1 cellular context compared by ENCODE assay signal in genomic region chr4:78534286-78534955, GRCh38.
TF ChIP-seq lines count a peak whose summit lies in the region.

No MANE protein-coding gene starts in this region.

TF ChIP-seq in WTC11, 78 proteins besides CTCF, POLR2A, EP300 and RAD21 (continued from another document):
- no peak for TF ChIP-seq ATF2 (CRISPR knock-in tag; IDR thresholded peaks at IDR 0.05; ENCODE audit: borderline replicate concordance, low read depth)
- no peak for TF ChIP-seq NFYB (CRISPR knock-in tag; conservative IDR thresholded peaks at IDR 0.05; ENCODE audit: low read depth)
- no peak for TF ChIP-seq E2F4 (CRISPR knock-in tag; IDR thresholded peaks at IDR 0.05; ENCODE audit: borderline replicate concordance, low read depth)
- no peak for TF ChIP-seq NFATC4 (CRISPR knock-in tag; IDR thresholded peaks at IDR 0.05)
